1 cellular context compared by ENCODE assay signal in genomic region chr20:50747275-50747674, GRCh38.
TF ChIP-seq lines count a peak whose summit lies in the region.

No MANE protein-coding gene starts in this region.

TF ChIP-seq in A549, 52 proteins besides CTCF, POLR2A, EP300 and RAD21 (continued from another document):
- TF ChIP-seq REST (IDR thresholded peaks at IDR 0.05) (no peak), TP53 (CRISPR knock-in tag; IDR thresholded peaks at IDR 0.05) (no peak), ESRRA (IDR thresholded peaks at IDR 0.05; ENCODE audit: borderline replicate concordance, low read length) (no peak), EHF (CRISPR knock-in tag; IDR thresholded peaks at IDR 0.05) (no peak), RNF2 (IDR thresholded peaks at IDR 0.05; ENCODE audit: borderline replicate concordance, low read depth) (no peak), FOSL2 (IDR thresholded peaks at IDR 0.05) (no peak), FOSL2 (CRISPR knock-in tag; IDR thresholded peaks at IDR 0.05) (no peak)
